1 cellular context compared by ENCODE assay signal in the genomic region with DNA sequence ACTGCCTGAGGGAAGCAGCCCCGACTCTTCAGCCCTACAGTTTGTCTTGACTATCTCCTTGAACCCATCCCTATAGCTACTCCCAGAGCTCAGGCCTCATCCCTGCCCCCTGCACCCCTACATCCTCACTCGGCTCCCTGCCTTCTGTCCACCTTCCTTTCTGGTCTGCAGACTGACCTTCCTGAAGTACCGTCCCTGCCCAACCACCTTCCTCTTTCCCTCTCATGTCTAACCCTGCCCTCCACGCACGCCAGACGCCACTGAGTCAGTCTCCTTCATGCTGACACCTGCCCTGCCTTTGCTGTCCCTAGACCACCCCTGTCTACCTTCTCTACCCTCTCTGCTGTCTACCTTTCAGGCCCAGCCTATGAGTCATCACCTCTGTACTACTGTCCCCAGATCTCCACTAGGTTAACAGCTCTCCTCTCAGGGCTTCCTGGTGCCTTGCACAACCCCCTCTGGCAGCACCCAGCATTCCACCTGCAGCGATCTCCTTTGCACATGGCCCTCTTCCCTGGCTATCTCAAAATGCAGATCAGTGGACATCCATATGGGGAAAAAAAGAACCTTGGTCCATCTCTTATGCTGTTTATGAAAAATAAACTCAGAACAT.
TF ChIP-seq lines count a peak whose summit lies in the region.

No MANE protein-coding gene starts in this region.

TF ChIP-seq in GM23338, 12 proteins besides CTCF, POLR2A, EP300 and RAD21:
- TF ChIP-seq EZH2phosphoT487 (IDR thresholded peaks at IDR 0.05; ENCODE audit: unreplicated experiment) = no peak
- no peak for TF ChIP-seq NANOG (IDR thresholded peaks at IDR 0.05; ENCODE audit: borderline replicate concordance)
- no peak for TF ChIP-seq CREB1 (CRISPR knock-in tag; IDR thresholded peaks at IDR 0.05; ENCODE audit: low read depth)
- TF ChIP-seq POLR2AphosphoS5 (IDR thresholded peaks at IDR 0.05; ENCODE audit: low read depth) = no peak
- no peak for TF ChIP-seq STAT1 (IDR thresholded peaks at IDR 0.05; ENCODE audit: unreplicated experiment)
- no peak for TF ChIP-seq ZNF114 (CRISPR knock-in tag; IDR thresholded peaks at IDR 0.05)
- TF ChIP-seq, protein P1, sequence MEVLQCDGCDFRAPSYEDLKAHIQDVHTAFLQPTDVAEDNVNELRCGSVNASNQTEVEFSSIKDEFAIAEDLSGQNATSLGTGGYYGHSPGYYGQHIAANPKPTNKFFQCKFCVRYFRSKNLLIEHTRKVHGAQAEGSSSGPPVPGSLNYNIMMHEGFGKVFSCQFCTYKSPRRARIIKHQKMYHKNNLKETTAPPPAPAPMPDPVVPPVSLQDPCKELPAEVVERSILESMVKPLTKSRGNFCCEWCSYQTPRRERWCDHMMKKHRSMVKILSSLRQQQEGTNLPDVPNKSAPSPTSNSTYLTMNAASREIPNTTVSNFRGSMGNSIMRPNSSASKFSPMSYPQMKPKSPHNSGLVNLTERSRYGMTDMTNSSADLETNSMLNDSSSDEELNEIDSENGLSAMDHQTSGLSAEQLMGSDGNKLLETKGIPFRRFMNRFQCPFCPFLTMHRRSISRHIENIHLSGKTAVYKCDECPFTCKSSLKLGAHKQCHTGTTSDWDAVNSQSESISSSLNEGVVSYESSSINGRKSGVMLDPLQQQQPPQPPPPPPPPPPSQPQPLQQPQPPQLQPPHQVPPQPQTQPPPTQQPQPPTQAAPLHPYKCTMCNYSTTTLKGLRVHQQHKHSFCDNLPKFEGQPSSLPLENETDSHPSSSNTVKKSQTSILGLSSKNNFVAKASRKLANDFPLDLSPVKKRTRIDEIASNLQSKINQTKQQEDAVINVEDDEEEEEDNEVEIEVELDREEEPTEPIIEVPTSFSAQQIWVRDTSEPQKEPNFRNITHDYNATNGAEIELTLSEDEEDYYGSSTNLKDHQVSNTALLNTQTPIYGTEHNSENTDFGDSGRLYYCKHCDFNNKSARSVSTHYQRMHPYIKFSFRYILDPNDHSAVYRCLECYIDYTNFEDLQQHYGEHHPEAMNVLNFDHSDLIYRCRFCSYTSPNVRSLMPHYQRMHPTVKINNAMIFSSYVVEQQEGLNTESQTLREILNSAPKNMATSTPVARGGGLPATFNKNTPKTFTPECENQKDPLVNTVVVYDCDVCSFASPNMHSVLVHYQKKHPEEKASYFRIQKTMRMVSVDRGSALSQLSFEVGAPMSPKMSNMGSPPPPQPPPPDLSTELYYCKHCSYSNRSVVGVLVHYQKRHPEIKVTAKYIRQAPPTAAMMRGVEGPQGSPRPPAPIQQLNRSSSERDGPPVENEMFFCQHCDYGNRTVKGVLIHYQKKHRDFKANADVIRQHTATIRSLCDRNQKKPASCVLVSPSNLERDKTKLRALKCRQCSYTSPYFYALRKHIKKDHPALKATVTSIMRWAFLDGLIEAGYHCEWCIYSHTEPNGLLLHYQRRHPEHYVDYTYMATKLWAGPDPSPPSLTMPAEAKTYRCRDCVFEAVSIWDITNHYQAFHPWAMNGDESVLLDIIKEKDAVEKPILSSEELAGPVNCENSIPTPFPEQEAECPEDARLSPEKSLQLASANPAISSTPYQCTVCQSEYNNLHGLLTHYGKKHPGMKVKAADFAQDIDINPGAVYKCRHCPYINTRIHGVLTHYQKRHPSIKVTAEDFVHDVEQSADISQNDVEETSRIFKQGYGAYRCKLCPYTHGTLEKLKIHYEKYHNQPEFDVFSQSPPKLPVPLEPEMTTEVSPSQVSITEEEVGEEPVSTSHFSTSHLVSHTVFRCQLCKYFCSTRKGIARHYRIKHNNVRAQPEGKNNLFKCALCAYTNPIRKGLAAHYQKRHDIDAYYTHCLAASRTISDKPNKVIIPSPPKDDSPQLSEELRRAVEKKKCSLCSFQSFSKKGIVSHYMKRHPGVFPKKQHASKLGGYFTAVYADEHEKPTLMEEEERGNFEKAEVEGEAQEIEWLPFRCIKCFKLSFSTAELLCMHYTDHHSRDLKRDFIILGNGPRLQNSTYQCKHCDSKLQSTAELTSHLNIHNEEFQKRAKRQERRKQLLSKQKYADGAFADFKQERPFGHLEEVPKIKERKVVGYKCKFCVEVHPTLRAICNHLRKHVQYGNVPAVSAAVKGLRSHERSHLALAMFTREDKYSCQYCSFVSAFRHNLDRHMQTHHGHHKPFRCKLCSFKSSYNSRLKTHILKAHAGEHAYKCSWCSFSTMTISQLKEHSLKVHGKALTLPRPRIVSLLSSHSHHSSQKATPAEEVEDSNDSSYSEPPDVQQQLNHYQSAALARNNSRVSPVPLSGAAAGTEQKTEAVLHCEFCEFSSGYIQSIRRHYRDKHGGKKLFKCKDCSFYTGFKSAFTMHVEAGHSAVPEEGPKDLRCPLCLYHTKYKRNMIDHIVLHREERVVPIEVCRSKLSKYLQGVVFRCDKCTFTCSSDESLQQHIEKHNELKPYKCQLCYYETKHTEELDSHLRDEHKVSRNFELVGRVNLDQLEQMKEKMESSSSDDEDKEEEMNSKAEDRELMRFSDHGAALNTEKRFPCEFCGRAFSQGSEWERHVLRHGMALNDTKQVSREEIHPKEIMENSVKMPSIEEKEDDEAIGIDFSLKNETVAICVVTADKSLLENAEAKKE (CRISPR knock-in tag; IDR thresholded peaks at IDR 0.05) = no peak
- TF ChIP-seq, protein P2, sequence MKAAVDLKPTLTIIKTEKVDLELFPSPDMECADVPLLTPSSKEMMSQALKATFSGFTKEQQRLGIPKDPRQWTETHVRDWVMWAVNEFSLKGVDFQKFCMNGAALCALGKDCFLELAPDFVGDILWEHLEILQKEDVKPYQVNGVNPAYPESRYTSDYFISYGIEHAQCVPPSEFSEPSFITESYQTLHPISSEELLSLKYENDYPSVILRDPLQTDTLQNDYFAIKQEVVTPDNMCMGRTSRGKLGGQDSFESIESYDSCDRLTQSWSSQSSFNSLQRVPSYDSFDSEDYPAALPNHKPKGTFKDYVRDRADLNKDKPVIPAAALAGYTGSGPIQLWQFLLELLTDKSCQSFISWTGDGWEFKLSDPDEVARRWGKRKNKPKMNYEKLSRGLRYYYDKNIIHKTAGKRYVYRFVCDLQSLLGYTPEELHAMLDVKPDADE (IDR thresholded peaks at IDR 0.05) = no peak
- TF ChIP-seq EZH2 (IDR thresholded peaks at IDR 0.05; ENCODE audit: low read depth, unreplicated experiment) = no peak
- TF ChIP-seq, protein P3, sequence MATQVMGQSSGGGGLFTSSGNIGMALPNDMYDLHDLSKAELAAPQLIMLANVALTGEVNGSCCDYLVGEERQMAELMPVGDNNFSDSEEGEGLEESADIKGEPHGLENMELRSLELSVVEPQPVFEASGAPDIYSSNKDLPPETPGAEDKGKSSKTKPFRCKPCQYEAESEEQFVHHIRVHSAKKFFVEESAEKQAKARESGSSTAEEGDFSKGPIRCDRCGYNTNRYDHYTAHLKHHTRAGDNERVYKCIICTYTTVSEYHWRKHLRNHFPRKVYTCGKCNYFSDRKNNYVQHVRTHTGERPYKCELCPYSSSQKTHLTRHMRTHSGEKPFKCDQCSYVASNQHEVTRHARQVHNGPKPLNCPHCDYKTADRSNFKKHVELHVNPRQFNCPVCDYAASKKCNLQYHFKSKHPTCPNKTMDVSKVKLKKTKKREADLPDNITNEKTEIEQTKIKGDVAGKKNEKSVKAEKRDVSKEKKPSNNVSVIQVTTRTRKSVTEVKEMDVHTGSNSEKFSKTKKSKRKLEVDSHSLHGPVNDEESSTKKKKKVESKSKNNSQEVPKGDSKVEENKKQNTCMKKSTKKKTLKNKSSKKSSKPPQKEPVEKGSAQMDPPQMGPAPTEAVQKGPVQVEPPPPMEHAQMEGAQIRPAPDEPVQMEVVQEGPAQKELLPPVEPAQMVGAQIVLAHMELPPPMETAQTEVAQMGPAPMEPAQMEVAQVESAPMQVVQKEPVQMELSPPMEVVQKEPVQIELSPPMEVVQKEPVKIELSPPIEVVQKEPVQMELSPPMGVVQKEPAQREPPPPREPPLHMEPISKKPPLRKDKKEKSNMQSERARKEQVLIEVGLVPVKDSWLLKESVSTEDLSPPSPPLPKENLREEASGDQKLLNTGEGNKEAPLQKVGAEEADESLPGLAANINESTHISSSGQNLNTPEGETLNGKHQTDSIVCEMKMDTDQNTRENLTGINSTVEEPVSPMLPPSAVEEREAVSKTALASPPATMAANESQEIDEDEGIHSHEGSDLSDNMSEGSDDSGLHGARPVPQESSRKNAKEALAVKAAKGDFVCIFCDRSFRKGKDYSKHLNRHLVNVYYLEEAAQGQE (IDR thresholded peaks at IDR 0.05; ENCODE audit: unreplicated experiment) = no peak
- TF ChIP-seq ZNF331 (CRISPR knock-in tag; IDR thresholded peaks at IDR 0.05; ENCODE audit: low read depth) = no peak
- no peak for TF ChIP-seq JUNB (IDR thresholded peaks at IDR 0.05; ENCODE audit: unreplicated experiment)
